In genomic region chr18:23812566-23813440, GRCh38 we compare ENCODE assay signal across 9 cellular contexts.
DNase-seq lines count a peak whose midpoint lies in the region; ATAC-seq, FAIRE-seq and TF ChIP-seq lines count a peak whose summit lies in the region.
"Had no signal": no experiment of that assay in that cellular context is flagged by ENCODE, and none has a peak within 500 bp of the region (broad histone marks: within the 10 kb centered on the region; RNA-seq: fewer than 3 reads in every experiment).

No MANE protein-coding gene starts in this region.

- H3K79me2 ChIP-seq in K562 (ENCODE audit: control insufficient read depth, insufficient read depth, low read length), result no peaks in the 10 kb centered on the region

- peak; percentile 53; the same call in 1 of the 3 replicates for ATAC-seq in K562
- ATAC-seq in lung (ENCODE audit: insufficient read depth, low FRiP score), result no peak
- ATAC-seq in HG02852 (IDR thresholded peaks at IDR 0.05; ENCODE audit: unreplicated experiment), result no peak

- CTCF ChIA-PET in K562 (lab: Yijun Ruan, JAX; ENCODE audit: low intra/inter-chr PET ratio), result interaction anchor here (0.7 to 2.9 kb wide), 2 partner anchors 190 to 192 kb away, joined by 3 to 11 read pairs; no protein-coding TSS in a partner anchor

- no peak for TF ChIP-seq POLR2A in K562 (conservative IDR thresholded peaks at IDR 0.05)

- no peak overlapping the region for H3K9ac ChIP-seq in K562 (ENCODE audit: insufficient read depth in 1 of 2, low read depth in 2 of 2, low read length in 2 of 2)
- H3K9ac ChIP-seq: BLaER1 had no signal

- no peak overlapping the region for H3K27ac ChIP-seq in K562 (ENCODE audit: extremely low read depth, low read depth, low read length)
- no peak overlapping the region for H3K27ac ChIP-seq in lung (ENCODE audit: low read depth in 1 of 2, low read length in 1 of 2)
- H3K27ac ChIP-seq: BLaER1 had no signal

- no peak for TF ChIP-seq EP300 in K562 (IDR thresholded peaks at IDR 0.05; ENCODE audit: low read length)

- no peak overlapping the region for H2AFZ ChIP-seq in K562 (ENCODE audit: low read depth, low read length)

- H3K36me3 ChIP-seq in K562 (ENCODE audit: control insufficient read depth, insufficient read depth, low read length) (no peaks in the 10 kb centered on the region), lung (ENCODE audit: control insufficient read depth in 2 of 2, insufficient read depth in 2 of 2, low read length in 2 of 2) (peaks cover 0 to 3% of the 10 kb centered on the region in 2 donors)
- H3K36me3 ChIP-seq: BLaER1 had no signal

- TF ChIP-seq CTCF in K562 (IDR thresholded peaks at IDR 0.05 in 2 of 3, conservative IDR thresholded peaks at IDR 0.05 in 1 of 3; ENCODE audit: insufficient read depth in 2 of 3, low read depth in 1 of 3, low read length in 3 of 3) (peak in 2 of 3 experiments; percentile 13 to 71; a peak in 4 of 6 replicates), lung (IDR thresholded peaks at IDR 0.05; ENCODE audit: control extremely low read depth, extremely low read depth) (peak; percentile 21)

- H3K4me1 ChIP-seq in K562 (replicated peaks in 1 of 2; ENCODE audit: control insufficient read depth in 2 of 2, insufficient read depth in 2 of 2, low read length in 2 of 2) (no peaks in the 10 kb centered on the region), lung (ENCODE audit: control insufficient read depth in 2 of 2, insufficient read depth in 2 of 2, low read length in 2 of 2) (peaks cover 0 to 4% of the 10 kb centered on the region in 2 donors)

- H3K4me3 ChIP-seq in K562 (no peak overlapping the region), lung (no peak overlapping the region)
- H3K4me3 ChIP-seq: BLaER1 had no signal

- no peaks in the 10 kb centered on the region for H4K20me1 ChIP-seq in K562 (replicated peaks; ENCODE audit: control insufficient read depth, insufficient read depth, low read length)
- H4K20me1 ChIP-seq: BLaER1 had no signal

- peak; percentile 55 for DNase-seq in NCI-H1092 treated with DMSO at 0.1 percent for 48 hours (lab: John Stamatoyannopoulos, UW)
- no peak for DNase-seq in NCI-H1092 (lab: John Stamatoyannopoulos, UW)
- peak; percentile 33 for DNase-seq in NCI-H2171 (lab: John Stamatoyannopoulos, UW)
- DNase-seq in K562 (ENCODE audit: extremely low read depth in 1 of 4, low spot score in 3 of 4), result peak; percentile 12 to 24 (median 22)
- no peak for DNase-seq in lung (ENCODE audit: low spot score)
- DNase-seq in ecto neural progenitor cell (ENCODE audit: low spot score), result no peak
- DNase-seq in HPDE6-E6E7 (ENCODE audit: extremely low spot score), result no peak

- no peaks in the 10 kb centered on the region for H3K9me1 ChIP-seq in K562 (ENCODE audit: control insufficient read depth, insufficient read depth, low read length)

- H3K27me3 ChIP-seq in K562 (ENCODE audit: control insufficient read depth in 2 of 2, insufficient read depth in 2 of 2, low read length in 2 of 2) (peaks cover 0 to 21% of the 10 kb centered on the region in 2 experiments; a peak in 3 of 5 replicates), lung (ENCODE audit: control insufficient read depth, insufficient read depth) (no peaks in the 10 kb centered on the region)
- H3K27me3 ChIP-seq: BLaER1 had no signal

- TF ChIP-seq RAD21 in K562 (CRISPR knock-in tag; conservative IDR thresholded peaks at IDR 0.05 in 1 of 2, IDR thresholded peaks at IDR 0.05 in 1 of 2), result peak; percentile 57 to 81

- in situ Hi-C loops in K562 (cut with MboI), result no loop called here

- POLR2A ChIA-PET in K562 (lab: Yijun Ruan, JAX), result no interaction called here

- no peak overlapping the region for H3K4me2 ChIP-seq in K562 (ENCODE audit: insufficient read depth, low read length)
- H3K4me2 ChIP-seq: BLaER1 had no signal

- H3K9me3 ChIP-seq in K562 (replicated peaks; ENCODE audit: control insufficient read depth, insufficient read depth, low read depth, low read length) (no peaks in the 10 kb centered on the region), lung (ENCODE audit: control insufficient read depth in 2 of 2, insufficient read depth in 1 of 2, low read length in 1 of 2) (no peaks in the 10 kb centered on the region)
- H3K9me3 ChIP-seq: BLaER1 had no signal

- WGBS in K562 (ENCODE audit: insufficient coverage, low coverage, missing lambda C conversion rate), result 1% methylated on average over 4 of the region's 4 CpGs
- WGBS in lung, 2 donors, result 38 to 44% methylated on average over 4 of the region's 4 CpGs

- intact Hi-C loops in K562 (cut with micrococcal nuclease), result loop anchor here (2.0 to 5.0 kb wide), 2 partner anchors 190 to 311 kb away; partner anchors contain the start of gene RMC1

- FAIRE-seq in K562 (lab: Jason Lieb, UNC), result peak; percentile 32

- BruUV-seq in K562 (replicated peaks; lab: Mats Ljungman, UMichigan), result no TSS peak

TF ChIP-seq in K562, 482 proteins besides CTCF, POLR2A, EP300 and RAD21:
- TF ChIP-seq ZNF518B (CRISPR knock-in tag; IDR thresholded peaks at IDR 0.05), result no peak
- no peak for TF ChIP-seq GTF2E2 (tag; IDR thresholded peaks at IDR 0.05)
- peak; percentile 68 for TF ChIP-seq MEIS2 (IDR thresholded peaks at IDR 0.05; ENCODE audit: partially characterized antibody)
- peak; percentile 47 for TF ChIP-seq DEAF1 (CRISPR knock-in tag; IDR thresholded peaks at IDR 0.05)
- TF ChIP-seq TSC22D4 (tag; IDR thresholded peaks at IDR 0.05), result no peak
- TF ChIP-seq HMG20B (CRISPR knock-in tag; IDR thresholded peaks at IDR 0.05), result no peak
- TF ChIP-seq PBX2 (CRISPR knock-in tag; IDR thresholded peaks at IDR 0.05; ENCODE audit: low read depth), result no peak
- TF ChIP-seq PBX2 (tag; conservative IDR thresholded peaks at IDR 0.05; ENCODE audit: low read depth), result peak; percentile 77
- TF ChIP-seq, protein P1, sequence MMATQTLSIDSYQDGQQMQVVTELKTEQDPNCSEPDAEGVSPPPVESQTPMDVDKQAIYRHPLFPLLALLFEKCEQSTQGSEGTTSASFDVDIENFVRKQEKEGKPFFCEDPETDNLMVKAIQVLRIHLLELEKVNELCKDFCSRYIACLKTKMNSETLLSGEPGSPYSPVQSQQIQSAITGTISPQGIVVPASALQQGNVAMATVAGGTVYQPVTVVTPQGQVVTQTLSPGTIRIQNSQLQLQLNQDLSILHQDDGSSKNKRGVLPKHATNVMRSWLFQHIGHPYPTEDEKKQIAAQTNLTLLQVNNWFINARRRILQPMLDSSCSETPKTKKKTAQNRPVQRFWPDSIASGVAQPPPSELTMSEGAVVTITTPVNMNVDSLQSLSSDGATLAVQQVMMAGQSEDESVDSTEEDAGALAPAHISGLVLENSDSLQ (IDR thresholded peaks at IDR 0.05), result peak; percentile 34; the same call in 1 of the 2 replicates

Comparison
In these comparisons a context has a peak if more than half of its experiments do, and no peak if none do; other contexts are left out.
1. DNase-seq: peak in NCI-H1092 treated with DMSO at 0.1 percent for 48 hours (single experiment), NCI-H2171 (single experiment) and K562 (4 of 4); none in NCI-H1092 (single experiment), lung (single experiment), ecto neural progenitor cell (single experiment) and HPDE6-E6E7 (single experiment).